ENCODE assay signal across 8 cellular contexts in the genomic region with DNA sequence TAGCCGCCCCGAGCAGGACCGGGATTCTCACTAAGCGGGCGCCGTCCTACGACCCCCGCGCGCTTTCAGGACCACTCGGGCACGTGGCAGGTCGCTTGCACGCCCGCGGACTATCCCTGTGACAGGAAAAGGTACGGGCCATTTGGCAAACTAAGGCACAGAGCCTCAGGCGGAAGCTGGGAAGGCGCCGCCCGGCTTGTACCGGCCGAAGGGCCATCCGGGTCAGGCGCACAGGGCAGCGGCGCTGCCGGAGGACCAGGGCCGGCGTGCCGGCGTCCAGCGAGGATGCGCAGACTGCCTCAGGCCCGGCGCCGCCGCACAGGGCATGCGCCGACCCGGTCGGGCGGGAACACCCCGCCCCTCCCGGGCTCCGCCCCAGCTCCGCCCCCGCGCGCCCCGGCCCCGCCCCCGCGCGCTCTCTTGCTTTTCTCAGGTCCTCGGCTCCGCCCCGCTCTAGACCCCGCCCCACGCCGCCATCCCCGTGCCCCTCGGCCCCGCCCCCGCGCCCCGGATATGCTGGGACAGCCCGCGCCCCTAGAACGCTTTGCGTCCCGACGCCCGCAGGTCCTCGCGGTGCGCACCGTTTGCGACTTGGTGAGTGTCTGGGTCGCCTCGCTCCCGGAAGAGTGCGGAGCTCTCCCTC. TPM values are rescaled to one million over a fixed set of nuclear protein-coding genes. Genes with fewer than 3 reads are reported as not detected.
DNase-seq lines count a peak whose midpoint lies in the region; ATAC-seq and TF ChIP-seq lines count a peak whose summit lies in the region.

TSS of gene MGMT (plus strand) at position 539 of the 643 bp plus-strand sequence.

- in situ Hi-C loops in transverse colon (cut with MboI; ENCODE audit: low pct_ligation_motif_present in 1 of 4, low pct_unique_long_range_greater_than_20kb in 1 of 4, low sequenced_read_pairs in 3 of 4): no loop called here

- no peaks in the 10 kb centered on the region for H3K27me3 Mint-ChIP-seq in CD8-positive, alpha-beta T cell (ENCODE audit: low read depth)

- H3K4me3 ChIP-seq in CD8-positive, alpha-beta T cell (ENCODE audit: low read depth, low read length): peak within 1 kb of the TSS; percentile 89
- H3K4me3 ChIP-seq in heart right ventricle (peak within 1 kb of the TSS; percentile 61 to 96 (median 78)), transverse colon (peak within 1 kb of the TSS; percentile 65 to 88 (median 78))

- peak; percentile 98 to 99 (median 98) for DNase-seq in CD8-positive, alpha-beta T cell
- peak; percentile 36 to 63 for DNase-seq in SW 1271 (lab: John Stamatoyannopoulos, UW)
- peak; percentile 94 to 98 for DNase-seq in heart right ventricle
- DNase-seq in posterior vena cava (ENCODE audit: low spot score): peak; percentile 98
- DNase-seq in transverse colon: peak; percentile 97

- H3K27ac Mint-ChIP-seq in CD8-positive, alpha-beta T cell: peak within 1 kb of the TSS; percentile 86

- POLR2A ChIA-PET in CD8-positive, alpha-beta T cell (lab: Charles Lee): interaction anchor here (1.0 to 1.6 kb wide), 5 partner anchors 50 to 834 kb away, joined by 3 to 12 read pairs (median 4); partner anchors contain the start of genes C10orf143 and GLRX3

- peaks cover 27% of the 10 kb centered on the region for H3K4me1 Mint-ChIP-seq in CD8-positive, alpha-beta T cell (ENCODE audit: low read depth)

- H3K4me1 ChIP-seq in CD8-positive, alpha-beta T cell (ENCODE audit: insufficient read depth, low read length): peaks cover 17% of the 10 kb centered on the region
- H3K4me1 ChIP-seq in heart right ventricle (peaks cover 4 to 19% (median 15%) of the 10 kb centered on the region in 9 donors), transverse colon (peaks cover 5 to 15% (median 13%) of the 10 kb centered on the region in 4 donors)

- TF ChIP-seq EP300 in transverse colon (IDR thresholded peaks at IDR 0.05; ENCODE audit: low read depth): no peak

- TF ChIP-seq POLR2A in transverse colon (IDR thresholded peaks at IDR 0.05): peak; percentile 59

- no peaks in the 10 kb centered on the region for H3K36me3 ChIP-seq in CD8-positive, alpha-beta T cell (ENCODE audit: insufficient read depth, low read length)
- peaks cover 0 to 17% (median 0%) of the 10 kb centered on the region in 9 donors for H3K36me3 ChIP-seq in heart right ventricle
- H3K36me3 ChIP-seq in transverse colon: no peaks in the 10 kb centered on the region

- peak within 1 kb of the TSS; percentile 63 for H3K27ac ChIP-seq in CD8-positive, alpha-beta T cell (ENCODE audit: low read depth, low read length)
- no peak within 1 kb of the TSS for H3K27ac ChIP-seq in adipose tissue (ENCODE audit: low read depth, low read length)
- H3K27ac ChIP-seq in heart right ventricle: peak within 1 kb of the TSS; percentile 37 to 96 (median 86)
- peak within 1 kb of the TSS; percentile 80 to 87 (median 85) for H3K27ac ChIP-seq in transverse colon

- CTCF ChIA-PET in CD8-positive, alpha-beta T cell (lab: Charles Lee): no interaction called here

- H3K9me3 ChIP-seq in CD8-positive, alpha-beta T cell (ENCODE audit: low read length): no peaks in the 10 kb centered on the region
- H3K9me3 ChIP-seq in heart right ventricle: no peaks in the 10 kb centered on the region
- H3K9me3 ChIP-seq in transverse colon: no peaks in the 10 kb centered on the region

- ATAC-seq in CD8-positive, alpha-beta T cell: peak; percentile 98
- ATAC-seq in GM19395 (IDR thresholded peaks at IDR 0.05; ENCODE audit: unreplicated experiment) (peak; percentile 89), HG03558 (IDR thresholded peaks at IDR 0.05; ENCODE audit: extremely low read depth, unreplicated experiment) (peak; percentile 69), heart right ventricle (peak; percentile 95 to 99 (median 98))

- TF ChIP-seq CTCF in CD8-positive, alpha-beta T cell (IDR thresholded peaks at IDR 0.05): no peak
- TF ChIP-seq CTCF in heart right ventricle (IDR thresholded peaks at IDR 0.05): no peak
- TF ChIP-seq CTCF in transverse colon (IDR thresholded peaks at IDR 0.05): no peak

- H3K36me3 Mint-ChIP-seq in CD8-positive, alpha-beta T cell: peaks cover 18% of the 10 kb centered on the region

- intact Hi-C loops in CD8-positive, alpha-beta T cell (cut with DNase I, micrococcal nuclease): loop anchor here (1.0 to 10.0 kb wide), 9 partner anchors 430 to 1420 kb away; partner anchors contain the start of genes GLRX3 (in 2 of the 2), C10orf143 (in 1 of the 2) and MKI67 (in 1 of the 2)
- intact Hi-C loops in heart right ventricle (cut with DNase I): loop anchor here in 1 of 10 donors (10.0 kb wide), 1 partner anchor 508 kb away; no protein-coding TSS in a partner anchor
- intact Hi-C loops in posterior vena cava (cut with DNase I): loop anchor here in 1 of 2 donors (10.0 kb wide), 1 partner anchor 498 kb away; the partner anchor contains the start of gene EBF3
- intact Hi-C loops in transverse colon (cut with DNase I; ENCODE audit: low total_unique reads): no loop called here

- H3K4me3 Mint-ChIP-seq in CD8-positive, alpha-beta T cell: peak within 1 kb of the TSS; percentile 85

- H3K27me3 ChIP-seq in CD8-positive, alpha-beta T cell (ENCODE audit: insufficient read depth, low read length): no peaks in the 10 kb centered on the region
- H3K27me3 ChIP-seq in heart right ventricle (no peaks in the 10 kb centered on the region), transverse colon (no peaks in the 10 kb centered on the region)

- H3K9me3 Mint-ChIP-seq in CD8-positive, alpha-beta T cell: no peaks in the 10 kb centered on the region

- 2 to 5% (median 2%) methylated on average over 58 to 83 of the region's 83 CpGs for WGBS in adipose tissue, 3 donors
- WGBS in heart right ventricle, 2 donors: 2 to 3% methylated on average over 61 to 83 of the region's 83 CpGs
- 22% methylated on average over 34 of the region's 83 CpGs; no CpG with 5 or more reads in 1 of the 2 donors for WGBS in transverse colon (ENCODE audit: low coverage in 1 of 2), 2 donors

RNA-seq across cellular contexts. Expression of gene MGMT, which starts in this region (rescaled TPM):
- 1 to 10 TPM; 6.4 to 7.0 TPM for total RNA-seq in CD8-positive, alpha-beta T cell
- polyA plus RNA-seq in adipose tissue (10 to 100 TPM; 11.7 to 28.1 (median 22.7) TPM), heart right ventricle (10 to 100 TPM; 10.1 to 11.9 TPM)
- total RNA-seq in heart right ventricle (10 to 100 TPM in 8 of 10 donors, 1 to 10 TPM in 2; 8.4 to 17.8 (median 12.9) TPM), posterior vena cava (10 to 100 TPM in 1 of 2 donors, 1 to 10 TPM in 1; 8.2 to 17.6 TPM), transverse colon (10 to 100 TPM in 2 of 4 donors, 1 to 10 TPM in 2; 6.6 to 28.9 (median 14.0) TPM)
